ENCODE assay signal across 17 cellular contexts in genomic region chr1:12335815-12336214, GRCh38.
DNase-seq lines count a peak whose midpoint lies in the region; ATAC-seq, FAIRE-seq and TF ChIP-seq lines count a peak whose summit lies in the region.
"Had no signal": no experiment of that assay in that cellular context is flagged by ENCODE, and none has a peak within 500 bp of the region (broad histone marks: within the 10 kb centered on the region; RNA-seq: fewer than 3 reads in every experiment).

No MANE protein-coding gene starts in this region.

- H3K9me3 Mint-ChIP-seq in memory B cell = no peaks in the 10 kb centered on the region
- H3K9me3 Mint-ChIP-seq: CD8-positive, alpha-beta memory T cell; GM23338 had no signal

- H3K27me3 ChIP-seq in left ventricle myocardium inferior (ENCODE audit: low read depth) = no peaks in the 10 kb centered on the region
- no peaks in the 10 kb centered on the region for H3K27me3 ChIP-seq in heart left ventricle
- H3K27me3 ChIP-seq in pancreas = no peaks in the 10 kb centered on the region
- H3K27me3 ChIP-seq: BLaER1 had no signal

- intact Hi-C loops in left ventricle myocardium inferior (cut with micrococcal nuclease) = no loop called here
- intact Hi-C loops in heart left ventricle (cut with DNase I) = loop anchor here in 1 of 10 donors (10.0 kb wide), 1 partner anchor 139 kb away; no protein-coding TSS in a partner anchor
- intact Hi-C loops in pancreas (cut with DNase I) = no loop called here

- DNase-seq in left ventricle myocardium inferior (no peak), heart left ventricle (no peak), memory B cell (ENCODE audit: low spot score in 2 of 2) (no peak), pancreas (no peak), T-helper 2 cell (no peak), amygdala (lab: John Stamatoyannopoulos, UW) (no peak)
- DNase-seq: 8988T; AML-193; Caco-2; CD8-positive, alpha-beta memory T cell; DND-41; GDM1 had no signal

- H3K36me3 Mint-ChIP-seq in memory B cell = peaks cover 42% of the 10 kb centered on the region

- peaks cover 3% of the 10 kb centered on the region for H3K4me1 Mint-ChIP-seq in memory B cell

- 96 to 97% (median 96%) methylated on average over 4 of the region's 4 CpGs for WGBS in heart left ventricle, 4 donors
- WGBS in pancreas, 2 donors = 65 to 71% methylated on average over 4 of the region's 4 CpGs

- H3K9me3 ChIP-seq in left ventricle myocardium inferior (replicated peaks) (no peaks in the 10 kb centered on the region), heart left ventricle (no peaks in the 10 kb centered on the region), pancreas (no peaks in the 10 kb centered on the region)
- H3K9me3 ChIP-seq: BLaER1, Caco-2, HAP-1 had no signal

- peak overlapping the region; percentile 13 for H3K27ac Mint-ChIP-seq in memory B cell
- H3K27ac Mint-ChIP-seq: CD8-positive, alpha-beta memory T cell; GM23338 had no signal

- H3K27ac ChIP-seq in left ventricle myocardium inferior (replicated peaks) = peak overlapping the region; percentile 80
- H3K27ac ChIP-seq in heart left ventricle = peak overlapping the region in 6 of 12 donors; percentile 69 to 84 (median 76)
- H3K27ac ChIP-seq in pancreas = peak overlapping the region in 3 of 4 donors; percentile 71 to 83 (median 75)
- H3K27ac ChIP-seq: BLaER1 had no signal

- no peak overlapping the region for H3K4me3 ChIP-seq in left ventricle myocardium inferior
- no peak overlapping the region for H3K4me3 ChIP-seq in heart left ventricle
- H3K4me3 ChIP-seq in pancreas = no peak overlapping the region
- H3K4me3 ChIP-seq: BLaER1, GM23338, HAP-1 had no signal

- TF ChIP-seq CTCF in left ventricle myocardium inferior (IDR thresholded peaks at IDR 0.05; ENCODE audit: borderline replicate concordance) = no peak
- no peak for TF ChIP-seq CTCF in heart left ventricle (IDR thresholded peaks at IDR 0.05)
- TF ChIP-seq CTCF in pancreas (IDR thresholded peaks at IDR 0.05) = no peak

- H3K36me3 ChIP-seq in left ventricle myocardium inferior (peaks cover 40% of the 10 kb centered on the region), heart left ventricle (peaks cover 0 to 73% (median 55%) of the 10 kb centered on the region in 9 donors), pancreas (peaks cover 0 to 3% (median 0%) of the 10 kb centered on the region in 3 donors)

- no peaks in the 10 kb centered on the region for H3K27me3 Mint-ChIP-seq in memory B cell
- H3K27me3 Mint-ChIP-seq: CD8-positive, alpha-beta memory T cell had no signal

- no peak overlapping the region for H3K4me3 Mint-ChIP-seq in memory B cell
- H3K4me3 Mint-ChIP-seq: CD8-positive, alpha-beta memory T cell; GM23338 had no signal

- ATAC-seq in heart left ventricle (no peak), memory B cell (ENCODE audit: low read depth) (no peak), pancreas (no peak), HG02885 (IDR thresholded peaks at IDR 0.05; ENCODE audit: poor library complexity, unreplicated experiment) (no peak)
- ATAC-seq: GM23338 had no signal

- no peak for FAIRE-seq in pancreas (lab: Jason Lieb, UNC)
- FAIRE-seq: GM12892 had no signal

- TF ChIP-seq POLR2A in heart left ventricle (IDR thresholded peaks at IDR 0.05) = no peak

- H3K4me1 ChIP-seq in left ventricle myocardium inferior (peaks cover 65% of the 10 kb centered on the region), heart left ventricle (peaks cover under 1 to 66% (median 43%) of the 10 kb centered on the region in 12 donors), pancreas (peaks cover 43 to 91% (median 86%) of the 10 kb centered on the region in 3 donors)
- H3K4me1 ChIP-seq: Caco-2 had no signal
